9 cellular contexts compared by ENCODE assay signal in genomic region chr4:123244233-123244632, GRCh38.
DNase-seq lines count a peak whose midpoint lies in the region; ATAC-seq and TF ChIP-seq lines count a peak whose summit lies in the region.
"Had no signal": no experiment of that assay in that cellular context is flagged by ENCODE, and none has a peak within 500 bp of the region (broad histone marks: within the 10 kb centered on the region; RNA-seq: fewer than 3 reads in every experiment).

No MANE protein-coding gene starts in this region.

- no peaks in the 10 kb centered on the region for H3K36me3 ChIP-seq in esophagus muscularis mucosa

- 46% methylated on average over 5 of the region's 5 CpGs for WGBS in esophagus muscularis mucosa

- peak in 1 of 3 experiments; percentile 18 for TF ChIP-seq CTCF in esophagus muscularis mucosa (IDR thresholded peaks at IDR 0.05)

- no peak overlapping the region for H3K4me3 ChIP-seq in esophagus muscularis mucosa

- DNase-seq in LHCN-M2 (ENCODE audit: low read depth) (peak; percentile 63), esophagus muscularis mucosa (ENCODE audit: extremely low spot score) (no peak), sciatic nerve (ENCODE audit: low spot score) (no peak), cerebellar cortex (ENCODE audit: low spot score) (no peak)
- DNase-seq in activated CD4-positive, alpha-beta T cell treated with anti-CD3 and anti-CD28 coated beads, Interleukin-2, amount 50 U/mL, for 1 hour, result no peak
- DNase-seq in stimulated activated CD4-positive, alpha-beta T cell treated with anti-CD3 and anti-CD28 coated beads, Interleukin-4, amount 100 ng/mL, for 24 hours, result no peak
- no peak for DNase-seq in activated effector memory CD4-positive, alpha-beta T cell treated with anti-CD3 and anti-CD28 coated beads, Interleukin-2, amount 50 U/mL, for 16 hours
- DNase-seq: NCI-H2081 had no signal

- peak; percentile 66 for ATAC-seq in GM19467 (IDR thresholded peaks at IDR 0.05; ENCODE audit: unreplicated experiment)
- ATAC-seq in sciatic nerve, result peak; percentile 97

- intact Hi-C loops in esophagus muscularis mucosa (cut with DNase I) (loop anchor here (10.0 kb wide), 1 partner anchor 151 kb away; the partner anchor contains the start of gene SPRY1), sciatic nerve (cut with DNase I) (no loop called here)

- peak overlapping the region; percentile 4 to 39 (median 14) for H3K27ac ChIP-seq in esophagus muscularis mucosa (replicated peaks in 1 of 4)

- no peak for TF ChIP-seq POLR2A in esophagus muscularis mucosa (IDR thresholded peaks at IDR 0.05; ENCODE audit: low read depth)

- no peaks in the 10 kb centered on the region for H3K9me3 ChIP-seq in esophagus muscularis mucosa

- H3K4me1 ChIP-seq in esophagus muscularis mucosa, result peaks cover 39 to 55% (median 51%) of the 10 kb centered on the region in 4 donors

- H3K27me3 ChIP-seq in esophagus muscularis mucosa, result no peaks in the 10 kb centered on the region

- TF ChIP-seq EP300 in esophagus muscularis mucosa (IDR thresholded peaks at IDR 0.05), result no peak
